Comparison of ENCODE assay signal across 30 cellular contexts in genomic region chr10:28633750-28634149, GRCh38. TPM values are rescaled to one million over a fixed set of nuclear protein-coding genes. Genes with fewer than 3 reads are reported as not detected.
A peak's percentile ranks its signal among the peaks of the same experiment; 100 is the strongest.
DNase-seq lines count a peak whose midpoint lies in the region; ATAC-seq, FAIRE-seq and TF ChIP-seq lines count a peak whose summit lies in the region.
"Had no signal": no experiment of that assay in that cellular context is flagged by ENCODE, and none has a peak within 500 bp of the region (broad histone marks: within the 10 kb centered on the region; RNA-seq: fewer than 3 reads in every experiment).

No MANE protein-coding gene starts in this region.

- H2AFZ ChIP-seq in endothelial cell of umbilical vein (ENCODE audit: low read depth, low read length) = no peak overlapping the region

- no peak overlapping the region for H3K9ac ChIP-seq in endothelial cell of umbilical vein (replicated peaks; ENCODE audit: extremely low read depth, insufficient read depth, low read length)

- FAIRE-seq in A549 (lab: Jason Lieb, UNC) (no peak), endothelial cell of umbilical vein (lab: Jason Lieb, UNC) (peak; percentile 54)
- FAIRE-seq: GM12892, small intestine had no signal

- H3K4me2 ChIP-seq in A549 (peak overlapping the region; percentile 29; the same call in 2 of the 3 replicates), endothelial cell of umbilical vein (ENCODE audit: insufficient read depth, low read length) (no peak overlapping the region)

- H3K4me3 ChIP-seq in A549 = no peak overlapping the region
- H3K4me3 ChIP-seq in endothelial cell of umbilical vein (replicated peaks in 1 of 3; ENCODE audit: insufficient read depth in 1 of 3, low read depth in 1 of 3, low read length in 3 of 3) = no peak overlapping the region
- no peak overlapping the region for H3K4me3 ChIP-seq in right lobe of liver
- H3K4me3 ChIP-seq: adrenal gland, dorsolateral prefrontal cortex, gastroesophageal sphincter, left ventricle myocardium inferior, ovary had no signal

- TF ChIP-seq EP300 in A549 (IDR thresholded peaks at IDR 0.05) = no peak

- H3K36me3 ChIP-seq in endothelial cell of umbilical vein (ENCODE audit: control insufficient read depth in 2 of 2, extremely low read depth in 1 of 2, insufficient read depth in 2 of 2, low read length in 2 of 2) = no peaks in the 10 kb centered on the region
- no peaks in the 10 kb centered on the region for H3K36me3 ChIP-seq in right lobe of liver
- H3K36me3 ChIP-seq: adrenal gland, brain microvascular endothelial cell, gastroesophageal sphincter, left ventricle myocardium inferior, ovary had no signal

- no peaks in the 10 kb centered on the region for H3K9me3 ChIP-seq in A549
- no peaks in the 10 kb centered on the region for H3K9me3 ChIP-seq in endothelial cell of umbilical vein (replicated peaks; ENCODE audit: control insufficient read depth, insufficient read depth, low read length)
- no peaks in the 10 kb centered on the region for H3K9me3 ChIP-seq in right lobe of liver
- H3K9me3 ChIP-seq: adrenal gland, ovary had no signal

- H3K4me1 ChIP-seq in A549 = peaks cover 21% of the 10 kb centered on the region
- no peaks in the 10 kb centered on the region for H3K4me1 ChIP-seq in endothelial cell of umbilical vein (ENCODE audit: control insufficient read depth, extremely low read depth, insufficient read depth, low read length)
- H3K4me1 ChIP-seq in right lobe of liver = peaks cover 0 to 16% (median 0%) of the 10 kb centered on the region in 4 donors
- H3K4me1 ChIP-seq: adrenal gland, gastroesophageal sphincter, left ventricle myocardium inferior had no signal

- H3K9me1 ChIP-seq in endothelial cell of umbilical vein (replicated peaks; ENCODE audit: control insufficient read depth, extremely low read depth, insufficient read depth, low read length) = no peaks in the 10 kb centered on the region

- BruUV-seq in endothelial cell of umbilical vein (replicated peaks; lab: Mats Ljungman, UMichigan) = no TSS peak

- TF ChIP-seq CTCF in A549 (IDR thresholded peaks at IDR 0.05) (no peak), endothelial cell of umbilical vein (IDR thresholded peaks at IDR 0.05; ENCODE audit: extremely low read depth in 1 of 2, insufficient read depth in 1 of 2, low read depth in 1 of 2, low read length in 2 of 2) (no peak), right lobe of liver (IDR thresholded peaks at IDR 0.05) (no peak)

- no peaks in the 10 kb centered on the region for H4K20me1 ChIP-seq in endothelial cell of umbilical vein (replicated peaks; ENCODE audit: control insufficient read depth, extremely low read depth, insufficient read depth, low read length)

- CTCF ChIA-PET in A549 (lab: Yijun Ruan, JAX) = interaction anchor here (0.8 to 2.7 kb wide), 2 partner anchors 9 to 30 kb away, joined by 3 to 9 read pairs; no protein-coding TSS in a partner anchor
- CTCF ChIA-PET in endothelial cell of umbilical vein (lab: Charles Lee) = no interaction called here

- no peaks in the 10 kb centered on the region for H3K79me2 ChIP-seq in endothelial cell of umbilical vein (ENCODE audit: control insufficient read depth, insufficient read depth, low read length)

- H3K27ac Mint-ChIP-seq in activated T-helper 2 cell treated with anti-CD3 and anti-CD28 coated beads, Interferon-gamma antibody, Interleukin-2, Interleukin-4, amounts not matched to agents 10 μg/mL and 5 μg/mL and 100 μg/mL, durations not matched to agents 14 hours and 24 hours and 36 hours = no peak overlapping the region
- H3K27ac Mint-ChIP-seq: activated CD4-positive, alpha-beta memory T cell treated with anti-CD3 and anti-CD28 coated beads for 36 hours; B cell; CD8-positive, alpha-beta T cell had no signal

- peaks cover 5% of the 10 kb centered on the region for H3K27me3 Mint-ChIP-seq in activated T-helper 2 cell treated with anti-CD3 and anti-CD28 coated beads, Interferon-gamma antibody, Interleukin-2, Interleukin-4, amounts not matched to agents 10 μg/mL and 5 μg/mL and 100 μg/mL, durations not matched to agents 14 hours and 24 hours and 36 hours (ENCODE audit: low read depth)

- no peaks in the 10 kb centered on the region for H3K4me1 Mint-ChIP-seq in activated T-helper 2 cell treated with anti-CD3 and anti-CD28 coated beads, Interferon-gamma antibody, Interleukin-2, Interleukin-4, amounts not matched to agents 10 μg/mL and 5 μg/mL and 100 μg/mL, durations not matched to agents 14 hours and 24 hours and 36 hours (ENCODE audit: low read depth)
- H3K4me1 Mint-ChIP-seq: B cell, neural crest cell had no signal

- intact Hi-C loops in endothelial cell of umbilical vein (cut with micrococcal nuclease) (no loop called here), right lobe of liver (cut with DNase I) (no loop called here)
- intact Hi-C loops in activated T-helper 2 cell treated with anti-CD3 and anti-CD28 coated beads, Interferon-gamma antibody, Interleukin-2, Interleukin-4, amounts not matched to agents 10 μg/mL and 5 μg/mL and 100 μg/mL, durations not matched to agents 14 hours and 24 hours and 36 hours (cut with micrococcal nuclease) = no loop called here

- ATAC-seq in A549 (peak; percentile 51 to 53; a peak in 4 of 6 replicates), right lobe of liver (peak; percentile 59 to 85 (median 72)), HG02588 (IDR thresholded peaks at IDR 0.05; ENCODE audit: unreplicated experiment) (no peak), HG03439 (IDR thresholded peaks at IDR 0.05; ENCODE audit: unreplicated experiment) (no peak)
- ATAC-seq: CD8-positive, alpha-beta T cell; gastroesophageal sphincter; Panc1 had no signal

- TF ChIP-seq POLR2A in A549 (IDR thresholded peaks at IDR 0.05; ENCODE audit: low read length) (no peak), endothelial cell of umbilical vein (IDR thresholded peaks at IDR 0.05; ENCODE audit: low read depth, low read length) (no peak), right lobe of liver (IDR thresholded peaks at IDR 0.05) (no peak)

- peaks cover 0 to 9% of the 10 kb centered on the region in 2 experiments for H3K27me3 ChIP-seq in endothelial cell of umbilical vein (ENCODE audit: control insufficient read depth in 2 of 2, insufficient read depth in 2 of 2, low read length in 2 of 2)
- no peaks in the 10 kb centered on the region for H3K27me3 ChIP-seq in right lobe of liver
- H3K27me3 ChIP-seq: adrenal gland, brain microvascular endothelial cell, ovary had no signal

- dilution Hi-C loops in endothelial cell of umbilical vein (cut with MboI; ENCODE audit: extremely low pct_ligation_motif_present, low sequenced_read_pairs) = no loop called here

- H3K27ac ChIP-seq in A549 (peak overlapping the region in 1 of 2 experiments; percentile 50; a peak in 1 of 6 replicates), endothelial cell of umbilical vein (ENCODE audit: insufficient read depth, low read depth, low read length) (no peak overlapping the region), right lobe of liver (no peak overlapping the region)
- H3K27ac ChIP-seq: adrenal gland, brain microvascular endothelial cell, dorsolateral prefrontal cortex, gastroesophageal sphincter, left ventricle myocardium inferior, ovary had no signal

- DNase-seq in A549 (ENCODE audit: low read depth in 1 of 2, low spot score in 1 of 2) (peak in 1 of 2 experiments; percentile 36), HT1080 (ENCODE audit: low read depth) (peak; percentile 24), endothelial cell of umbilical vein (ENCODE audit: low read depth, low spot score) (no peak), right lobe of liver (peak in 1 of 3 donors; percentile 25), NCI-H1092 treated with DMSO at 0.1 percent for 48 hours (lab: John Stamatoyannopoulos, UW) (no peak)
- no peak for DNase-seq in activated T-helper 2 cell treated with anti-CD3 and anti-CD28 coated beads, Interferon-gamma antibody, Interleukin-2, Interleukin-4, amounts not matched to agents 10 μg/mL and 5 μg/mL and 100 μg/mL, durations not matched to agents 14 hours and 24 hours and 36 hours (ENCODE audit: low spot score)
- DNase-seq: activated CD4-positive, alpha-beta memory T cell treated with anti-CD3 and anti-CD28 coated beads for 36 hours; activated CD4-positive, CD25-positive, alpha-beta regulatory T cell treated with anti-CD3 and anti-CD28 coated beads, Interleukin-2, amount 50 U/mL, for 72 hours; activated CD8-positive, alpha-beta memory T cell treated with anti-CD3 and anti-CD28 coated beads, Interleukin-2, amount 50 U/mL, for 4 hours; activated naive CD4-positive, alpha-beta T cell treated with Interleukin-2 at 50 U/mL for 16 hours; brain microvascular endothelial cell; CD8-positive, alpha-beta T cell; dorsolateral prefrontal cortex; hypothalamus; left ventricle myocardium inferior; mesenchymal stem cell; NCI-H1105 treated with DMSO at 0.1 percent for 48 hours; NCI-H2029; NCI-H69; ovary; small intestine; stimulated activated naive CD4-positive, alpha-beta T cell had no signal

- POLR2A ChIA-PET in A549 (lab: Yijun Ruan, JAX) = no interaction called here
- POLR2A ChIA-PET in endothelial cell of umbilical vein (lab: Charles Lee) = no interaction called here

- WGBS in A549 (ENCODE audit: missing lambda C conversion rate) = 61% methylated on average over 6 of the region's 6 CpGs
- 32% methylated on average over 6 of the region's 6 CpGs for WGBS in right lobe of liver (ENCODE audit: insufficient coverage, low coverage, low lambda C conversion rate, missing lambda C conversion rate)

- H3K36me3 Mint-ChIP-seq in activated T-helper 2 cell treated with anti-CD3 and anti-CD28 coated beads, Interferon-gamma antibody, Interleukin-2, Interleukin-4, amounts not matched to agents 10 μg/mL and 5 μg/mL and 100 μg/mL, durations not matched to agents 14 hours and 24 hours and 36 hours (ENCODE audit: low read depth) = no peaks in the 10 kb centered on the region
- H3K36me3 Mint-ChIP-seq: CD8-positive, alpha-beta T cell had no signal

- H3K4me3 Mint-ChIP-seq in activated T-helper 2 cell treated with anti-CD3 and anti-CD28 coated beads, Interferon-gamma antibody, Interleukin-2, Interleukin-4, amounts not matched to agents 10 μg/mL and 5 μg/mL and 100 μg/mL, durations not matched to agents 14 hours and 24 hours and 36 hours (ENCODE audit: low read depth) = no peak overlapping the region
- H3K4me3 Mint-ChIP-seq: activated CD4-positive, alpha-beta memory T cell treated with anti-CD3 and anti-CD28 coated beads for 36 hours; B cell; CD8-positive, alpha-beta T cell; neural crest cell had no signal

- TF ChIP-seq RAD21 in A549 (conservative IDR thresholded peaks at IDR 0.05 in 1 of 2, IDR thresholded peaks at IDR 0.05 in 1 of 2) = no peak

- H3K9me3 Mint-ChIP-seq in activated T-helper 2 cell treated with anti-CD3 and anti-CD28 coated beads, Interferon-gamma antibody, Interleukin-2, Interleukin-4, amounts not matched to agents 10 μg/mL and 5 μg/mL and 100 μg/mL, durations not matched to agents 14 hours and 24 hours and 36 hours = no peaks in the 10 kb centered on the region
- H3K9me3 Mint-ChIP-seq: neural crest cell had no signal

RNA-seq across cellular contexts. Expression of gene BAMBI, which starts 43.6 kb away (rescaled TPM):
- polyA plus RNA-seq in A549 (2011; rRNA removed) (40.5 and 60.8 TPM in 2 replicates), A549 (2017; fragmentation: RNase III; extraction: RNeasy Plus Mini Kit Qiagen cat#74134 plus additional on column Dnase treatment) (23.2 to 26.1 TPM (median 25.6 TPM) in 3 replicates), endothelial cell of umbilical vein (3.2 TPM in 2 replicates)
- 20.6 and 25.0 TPM in 2 replicates for polyA plus RNA-seq in A549 (2012; cell fraction: cytosol; rRNA removed)
- polyA plus RNA-seq in A549 (2012; cell fraction: nucleus; rRNA removed) = 24.3 and 33.2 TPM in 2 replicates
- 25.2 and 32.9 TPM in 2 replicates for polyA minus RNA-seq in A549 (2011; rRNA and poly(A)+ RNA removed)
- total RNA-seq in HT1080 (2014; rRNA removed; shearing (Covaris generic)) = 3.9 and 5.2 TPM in 2 replicates
- 3.3 and 4.3 TPM in 2 replicates for polyA plus RNA-seq in HT1080 (2015; cell fraction: cytosol; rRNA removed)
- 2.7 and 3.2 TPM in 2 replicates for polyA plus RNA-seq in HT1080 (2015; cell fraction: nucleus; rRNA removed)
- total RNA-seq in endothelial cell of umbilical vein (3.2 and 4.3 TPM in 2 replicates), right lobe of liver (10 to 100 TPM in 2 of 6 experiments, 1 to 10 TPM in 4; 2.4 to 22.4 (median 7.2) TPM)
- polyA plus RNA-seq in endothelial cell of umbilical vein (2011; cell fraction: cytosol; rRNA removed) = 3.0 and 3.3 TPM in 2 replicates
- polyA plus RNA-seq in endothelial cell of umbilical vein (2011; cell fraction: nucleus; rRNA removed) = 2.4 and 3.6 TPM in 2 replicates
- 4.3 and 5.5 TPM in 2 replicates for polyA plus RNA-seq in endothelial cell of umbilical vein (2012)
- polyA minus RNA-seq in endothelial cell of umbilical vein = 2.6 TPM in 2 replicates
- polyA minus RNA-seq in endothelial cell of umbilical vein (2011; cell fraction: cytosol; rRNA and poly(A)+ RNA removed) = 1.0 TPM
- 0.87 and 1.1 TPM in 2 replicates for polyA minus RNA-seq in endothelial cell of umbilical vein (2011; cell fraction: nucleus; rRNA and poly(A)+ RNA removed)
- 0.16 TPM in 2 replicates for total RNA-seq in activated T-helper 2 cell treated with anti-CD3 and anti-CD28 coated beads, Interferon-gamma antibody, Interleukin-2, Interleukin-4, amounts not matched to agents 10 μg/mL and 5 μg/mL and 100 μg/mL, durations not matched to agents 14 hours and 24 hours and 36 hours

Comparison
In these comparisons a context has a peak if more than half of its experiments do, and no peak if none do; other contexts are left out.
1. ATAC-seq: peak in A549 (2 of 2) and right lobe of liver (4 of 4); none in HG02588 (single experiment) and HG03439 (single experiment).